Comparison of ENCODE assay signal across 9 cellular contexts in genomic region chr6:52976591-52977035, GRCh38. TPM values are rescaled to one million over a fixed set of nuclear protein-coding genes. Genes with fewer than 3 reads are reported as not detected.
DNase-seq lines count a peak whose midpoint lies in the region; ATAC-seq and TF ChIP-seq lines count a peak whose summit lies in the region.
"Had no signal": no experiment of that assay in that cellular context is flagged by ENCODE, and none has a peak within 500 bp of the region (broad histone marks: within the 10 kb centered on the region; RNA-seq: fewer than 3 reads in every experiment).

No MANE protein-coding gene starts in this region.

- peaks cover 0 to 17% (median 0%) of the 10 kb centered on the region in 4 donors for H3K4me1 ChIP-seq in transverse colon

- no peak overlapping the region for H3K4me3 ChIP-seq in transverse colon

- in situ Hi-C loops in transverse colon (cut with MboI; ENCODE audit: low pct_ligation_motif_present in 1 of 4, low pct_unique_long_range_greater_than_20kb in 1 of 4, low sequenced_read_pairs in 3 of 4), result no loop called here

- intact Hi-C loops in activated naive CD4-positive, alpha-beta T cell treated with anti-CD3 and anti-CD28 coated beads for 36 hours (cut with micrococcal nuclease), result loop anchor here (1.0 kb wide), 7 partner anchors 8 to 603 kb away; partner anchors contain the start of gene GSTA4
- intact Hi-C loops in transverse colon (cut with DNase I; ENCODE audit: low total_unique reads), result no loop called here

- peaks cover 3% of the 10 kb centered on the region for H3K36me3 Mint-ChIP-seq in activated naive CD4-positive, alpha-beta T cell treated with anti-CD3 and anti-CD28 coated beads for 36 hours (ENCODE audit: low read depth)
- no peaks in the 10 kb centered on the region for H3K36me3 Mint-ChIP-seq in activated naive CD4-positive, alpha-beta T cell treated with anti-CD3 and anti-CD28 coated beads, Interleukin-2, amount 50 U/mL, for 72 hours

- no peak for TF ChIP-seq POLR2A in transverse colon (IDR thresholded peaks at IDR 0.05)

- DNase-seq in activated naive CD4-positive, alpha-beta T cell treated with anti-CD3 and anti-CD28 coated beads for 36 hours, result peak; percentile 74
- no peak for DNase-seq in activated naive CD4-positive, alpha-beta T cell (lab: John Stamatoyannopoulos, UW)
- no peak for DNase-seq in activated naive CD4-positive, alpha-beta T cell treated with anti-CD3 and anti-CD28 coated beads, Interleukin-2, amount 50 U/mL, for 72 hours (ENCODE audit: low spot score in 2 of 2)
- DNase-seq in transverse colon (peak; percentile 28), NCI-H1105 treated with DMSO at 0.1 percent for 48 hours (lab: John Stamatoyannopoulos, UW) (no peak), HCEC 1CT (no peak), NCI-H2171 treated with DMSO at 0.1 percent for 48 hours (lab: John Stamatoyannopoulos, UW) (no peak)

- H3K27me3 ChIP-seq in transverse colon, result no peaks in the 10 kb centered on the region

- peaks cover 34% of the 10 kb centered on the region for H3K4me1 Mint-ChIP-seq in activated naive CD4-positive, alpha-beta T cell treated with anti-CD3 and anti-CD28 coated beads for 36 hours (ENCODE audit: low read depth)

- no peaks in the 10 kb centered on the region for H3K9me3 Mint-ChIP-seq in activated naive CD4-positive, alpha-beta T cell treated with anti-CD3 and anti-CD28 coated beads for 36 hours
- no peaks in the 10 kb centered on the region for H3K9me3 Mint-ChIP-seq in activated naive CD4-positive, alpha-beta T cell treated with anti-CD3 and anti-CD28 coated beads, Interleukin-2, amount 50 U/mL, for 72 hours

- H3K4me3 Mint-ChIP-seq in activated naive CD4-positive, alpha-beta T cell treated with anti-CD3 and anti-CD28 coated beads for 36 hours, result peak overlapping the region; percentile 12

- no peak overlapping the region for H3K27ac ChIP-seq in transverse colon
- H3K27ac ChIP-seq: C4-2B had no signal

- H3K36me3 ChIP-seq in transverse colon, result peaks cover 0 to 1% (median 0%) of the 10 kb centered on the region in 4 donors

- peaks cover 10% of the 10 kb centered on the region for H3K27me3 Mint-ChIP-seq in activated naive CD4-positive, alpha-beta T cell treated with anti-CD3 and anti-CD28 coated beads for 36 hours (ENCODE audit: low read depth)

- no peak for TF ChIP-seq CTCF in transverse colon (IDR thresholded peaks at IDR 0.05)

- CTCF ChIA-PET in activated naive CD4-positive, alpha-beta T cell treated with anti-CD3 and anti-CD28 coated beads for 36 hours (lab: Charles Lee), result interaction anchor here (0.6 kb wide), 1 partner anchor 66 kb away, joined by 5 read pairs; no protein-coding TSS in a partner anchor

- ATAC-seq in HG03108 (IDR thresholded peaks at IDR 0.05; ENCODE audit: unreplicated experiment), result peak; percentile 91
- peak; percentile 75 to 97 for ATAC-seq in activated naive CD4-positive, alpha-beta T cell treated with anti-CD3 and anti-CD28 coated beads, Interleukin-2, amount 50 U/mL, for 72 hours

- TF ChIP-seq EP300 in transverse colon (IDR thresholded peaks at IDR 0.05; ENCODE audit: low read depth), result no peak

- 49 to 100% methylated on average over 1 to 3 of the region's 3 CpGs for WGBS in transverse colon (ENCODE audit: low coverage in 1 of 2), 2 donors

- peak overlapping the region; percentile 92 for H3K27ac Mint-ChIP-seq in activated naive CD4-positive, alpha-beta T cell treated with anti-CD3 and anti-CD28 coated beads for 36 hours
- peak overlapping the region in 1 of 2 donors; percentile 41 for H3K27ac Mint-ChIP-seq in activated naive CD4-positive, alpha-beta T cell treated with anti-CD3 and anti-CD28 coated beads, Interleukin-2, amount 50 U/mL, for 72 hours

- no peaks in the 10 kb centered on the region for H3K9me3 ChIP-seq in transverse colon

RNA-seq across cellular contexts. Expression of gene GSTA4, which starts 18.5 kb away (rescaled TPM):
- total RNA-seq in activated naive CD4-positive, alpha-beta T cell treated with anti-CD3 and anti-CD28 coated beads for 36 hours, result 10 to 100 TPM; 21.6 to 21.7 TPM
- 1 to 10 TPM; 3.0 to 7.9 TPM for total RNA-seq in activated naive CD4-positive, alpha-beta T cell treated with anti-CD3 and anti-CD28 coated beads, Interleukin-2, amount 50 U/mL, for 72 hours
- total RNA-seq in transverse colon, result 10 to 100 TPM in 2 of 4 donors, 1 to 10 TPM in 2; 1.5 to 47.4 (median 11.2) TPM

Comparison
In these comparisons a context has a peak if more than half of its experiments do, and no peak if none do; other contexts are left out.
1. DNase-seq: peak in activated naive CD4-positive, alpha-beta T cell treated with anti-CD3 and anti-CD28 coated beads for 36 hours (single experiment) and transverse colon (single experiment); none in activated naive CD4-positive, alpha-beta T cell (0 of 4), activated naive CD4-positive, alpha-beta T cell treated with anti-CD3 and anti-CD28 coated beads, Interleukin-2, amount 50 U/mL, for 72 hours (0 of 2), NCI-H1105 treated with DMSO at 0.1 percent for 48 hours (single experiment), HCEC 1CT (single experiment) and NCI-H2171 treated with DMSO at 0.1 percent for 48 hours (single experiment).